Comparison of ENCODE assay signal across 2 cellular contexts in the genomic region with DNA sequence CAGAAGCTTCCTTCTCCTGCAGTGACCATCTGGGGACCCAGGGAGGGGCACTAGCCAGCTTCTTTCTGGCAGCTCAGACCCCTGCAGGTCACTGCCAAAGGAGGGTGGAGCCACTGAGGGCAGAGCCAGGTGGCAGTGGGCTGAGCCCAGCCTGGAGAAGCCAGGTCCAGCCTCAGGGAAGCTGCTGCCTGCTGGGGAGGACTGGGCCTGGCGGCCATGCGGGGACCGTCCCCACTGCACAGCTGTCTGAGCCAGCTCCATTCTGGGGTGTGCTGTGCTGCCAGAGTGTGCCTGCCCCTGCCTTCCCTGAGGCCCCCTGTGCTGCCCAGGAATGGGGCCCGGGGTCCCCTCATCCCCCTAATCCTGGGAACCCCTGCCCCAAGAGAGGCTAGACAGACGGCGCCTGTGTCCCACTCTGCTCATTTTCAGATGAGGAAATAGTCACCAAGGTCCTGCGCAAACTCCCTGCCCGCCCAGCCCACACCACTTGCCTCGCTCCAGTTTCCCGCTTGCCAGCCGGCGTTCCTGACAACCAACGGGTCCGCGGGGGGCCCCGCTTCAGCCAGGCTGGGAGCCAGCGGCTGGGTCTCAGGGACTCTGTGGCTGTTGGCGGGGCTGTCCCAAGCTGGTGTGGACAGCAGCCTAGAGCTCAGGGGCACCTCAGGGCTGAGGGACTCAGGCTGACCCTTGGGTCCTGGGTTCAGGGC. TPM values are rescaled to one million over a fixed set of nuclear protein-coding genes. Genes with fewer than 3 reads are reported as not detected.
"Had no signal": no experiment of that assay in that cellular context is flagged by ENCODE, and none has a peak within 500 bp of the region (broad histone marks: within the 10 kb centered on the region; RNA-seq: fewer than 3 reads in every experiment).

No MANE protein-coding gene starts in this region.

RNA-seq across cellular contexts. Expression of gene ADAMTS7, which starts 46.0 kb away (rescaled TPM):
- polyA plus RNA-seq: immature natural killer cell; naive thymus-derived CD8-positive, alpha-beta T cell had no signal
